7 cellular contexts compared by ENCODE assay signal in genomic region chr16:13997933-13998332, GRCh38.
DNase-seq lines count a peak whose midpoint lies in the region; ATAC-seq and TF ChIP-seq lines count a peak whose summit lies in the region.

No MANE protein-coding gene starts in this region.

- H3K27me3 ChIP-seq in H9 (ENCODE audit: insufficient read depth, low read length) = no peaks in the 10 kb centered on the region

- H3K4me1 Mint-ChIP-seq in H9 = peaks cover 18 to 28% of the 10 kb centered on the region in 2 experiments

- no peak overlapping the region for H3K14ac ChIP-seq in H9 (ENCODE audit: insufficient read depth, low read length)

- no peak overlapping the region for H3T11ph ChIP-seq in H9 (ENCODE audit: low read length)

- no peak overlapping the region for H2AK5ac ChIP-seq in H9 (ENCODE audit: insufficient read length, low read length)

- H4K91ac ChIP-seq in H9 (ENCODE audit: insufficient read length, low read depth, low read length) = no peak overlapping the region

- H3K23me2 ChIP-seq in H9 (ENCODE audit: insufficient read length, low read depth, low read length, poor library complexity, severe bottlenecking) = no peaks in the 10 kb centered on the region

- no peak overlapping the region for H3K27ac ChIP-seq in H9 (ENCODE audit: insufficient read length, low read depth, low read length)

- H4K20me1 ChIP-seq in H9 (ENCODE audit: control insufficient read depth, insufficient read depth, insufficient read length) = no peaks in the 10 kb centered on the region

- no peaks in the 10 kb centered on the region for H3K9me3 Mint-ChIP-seq in H9

- no peak overlapping the region for H3K9ac ChIP-seq in H9 (ENCODE audit: extremely low read depth, insufficient read length, low read length)

- H3K27ac Mint-ChIP-seq in H9 = no peak overlapping the region

- H2AFZ ChIP-seq in H9 (ENCODE audit: low read length) = no peak overlapping the region

- WGBS in H9 (ENCODE audit: extremely low coverage, insufficient read length, low lambda C conversion rate) = no CpG with 5 or more reads among the region's 5 CpGs

- no peak overlapping the region for H3K4me3 ChIP-seq in epithelial cell of proximal tubule (ENCODE audit: low read depth, low read length)

- ATAC-seq in GM18502 (IDR thresholded peaks at IDR 0.05; ENCODE audit: poor library complexity, unreplicated experiment) = peak; percentile 83
- ATAC-seq in GM21447 (IDR thresholded peaks at IDR 0.05; ENCODE audit: unreplicated experiment) = peak; percentile 94

- H2BK120ac ChIP-seq in H9 (ENCODE audit: low read depth, low read length, poor library complexity, severe bottlenecking) = no peak overlapping the region

- H3K23ac ChIP-seq in H9 (ENCODE audit: insufficient read length, low read depth, low read length) = no peak overlapping the region

- no peaks in the 10 kb centered on the region for H3K79me2 ChIP-seq in H9 (ENCODE audit: insufficient read depth, low read length)

- H2BK15ac ChIP-seq in H9 (ENCODE audit: low read depth, low read length) = no peak overlapping the region

- no peaks in the 10 kb centered on the region; the same call in 1 of the 2 replicates for H3K27me3 Mint-ChIP-seq in H9 (ENCODE audit: low read depth)

- H3K4me1 ChIP-seq in H9 (ENCODE audit: insufficient read depth, low read length) = no peaks in the 10 kb centered on the region; the same call in 1 of the 2 replicates

- H3K9me3 ChIP-seq in H9 (ENCODE audit: control insufficient read depth, low read depth, low read length) = no peaks in the 10 kb centered on the region

- H3K4me3 Mint-ChIP-seq in H9 = no peak overlapping the region

- no peak overlapping the region for H3K18ac ChIP-seq in H9 (ENCODE audit: insufficient read length, low read depth, low read length)

- in situ Hi-C loops in KBM-7 (cut with MboI; ENCODE audit: low pct_unique_long_range_greater_than_20kb, low sequenced_read_pairs) = no loop called here

- no peak overlapping the region for H3K4ac ChIP-seq in H9 (ENCODE audit: low read depth, low read length)

- peak; percentile 49 for DNase-seq in KBM-7
- peak; percentile 83 for DNase-seq in epithelial cell of proximal tubule (ENCODE audit: low read depth)
- no peak for DNase-seq in Ammon's horn (ENCODE audit: low spot score)
- no peak for DNase-seq in H9
- DNase-seq in DMS114 treated with DMSO at 0.1 percent for 48 hours (lab: John Stamatoyannopoulos, UW; ENCODE audit: unreplicated experiment) = no peak

- TF ChIP-seq CTCF in epithelial cell of proximal tubule (conservative IDR thresholded peaks at IDR 0.05; ENCODE audit: low read depth, low read length) (no peak), H9 (conservative IDR thresholded peaks at IDR 0.05) (no peak)

- H4K5ac ChIP-seq in H9 (ENCODE audit: insufficient read length, low read depth, low read length) = no peak overlapping the region

- H3K79me1 ChIP-seq in H9 (ENCODE audit: insufficient read depth, low read depth, low read length, poor library complexity, severe bottlenecking) = no peaks in the 10 kb centered on the region

- no peaks in the 10 kb centered on the region; a peak in 1 of 7 replicates for H3K36me3 Mint-ChIP-seq in H9 (ENCODE audit: insufficient read depth in 1 of 3, low read depth in 3 of 3)

- no peak overlapping the region for H2BK12ac ChIP-seq in H9 (ENCODE audit: insufficient read length, low read depth, low read length)

- no peak overlapping the region for H4K8ac ChIP-seq in H9 (replicated peaks; ENCODE audit: insufficient read length, low read depth, low read length)

- H2BK20ac ChIP-seq in H9 (ENCODE audit: low read depth, low read length, poor library complexity, severe bottlenecking) = no peak overlapping the region

- no peak overlapping the region for H2BK5ac ChIP-seq in H9 (ENCODE audit: insufficient read length, low read length)

- no peak overlapping the region for H3K4me2 ChIP-seq in H9 (ENCODE audit: insufficient read depth, insufficient read length, low read length)

- H3K56ac ChIP-seq in H9 (ENCODE audit: insufficient read length, low read depth, low read length) = no peak overlapping the region

Comparison
In these comparisons a context has a peak if more than half of its experiments do, and no peak if none do; other contexts are left out.
1. DNase-seq: peak in KBM-7 (single experiment) and epithelial cell of proximal tubule (single experiment); none in Ammon's horn (single experiment), H9 (single experiment) and DMS114 treated with DMSO at 0.1 percent for 48 hours (single experiment).